In genomic region chr1:154306151-154306550, GRCh38 we compare ENCODE assay signal across 38 cellular contexts. TPM values are rescaled to one million over a fixed set of nuclear protein-coding genes. Genes with fewer than 3 reads are reported as not detected.
DNase-seq lines count a peak whose midpoint lies in the region; ATAC-seq, FAIRE-seq and TF ChIP-seq lines count a peak whose summit lies in the region.
"Had no signal": no experiment of that assay in that cellular context is flagged by ENCODE, and none has a peak within 500 bp of the region (broad histone marks: within the 10 kb centered on the region; RNA-seq: fewer than 3 reads in every experiment).

No MANE protein-coding gene starts in this region.

- H3K4me2 ChIP-seq in IMR-90 (ENCODE audit: low read depth, low read length) = no peak overlapping the region
- H3K4me2 ChIP-seq in neuronal stem cell (ENCODE audit: insufficient read depth, low read length, poor library complexity, severe bottlenecking) = no peak overlapping the region
- H3K4me2 ChIP-seq: A549 had no signal

- H3K4me3 ChIP-seq in AG10803 (ENCODE audit: low read length) (no peak overlapping the region), IMR-90 (ENCODE audit: insufficient read depth, low read depth, low read length) (no peak overlapping the region), astrocyte of the spinal cord (ENCODE audit: low read depth, low read length) (no peak overlapping the region), spleen (no peak overlapping the region), neuronal stem cell (ENCODE audit: low read length in 2 of 2) (no peak overlapping the region)
- H3K4me3 ChIP-seq: A549, colonic mucosa, heart right ventricle, sigmoid colon had no signal

- H2BK20ac ChIP-seq in IMR-90 (ENCODE audit: low read depth, low read length) = no peak overlapping the region

- H2AFZ ChIP-seq in IMR-90 (replicated peaks; ENCODE audit: low read length, poor library complexity) (no peak overlapping the region), neuronal stem cell (ENCODE audit: low read length) (no peak overlapping the region)

- no TSS peak for BruUV-seq in IMR-90 (replicated peaks; lab: Mats Ljungman, UMichigan)

- intact Hi-C loops in IMR-90 (cut with micrococcal nuclease) = no loop called here
- intact Hi-C loops in spleen (cut with DNase I; ENCODE audit: low total_unique reads) = no loop called here

- FAIRE-seq in GM19239 (lab: Jason Lieb, UNC) = no peak
- FAIRE-seq: A549, GM12892, HepG2 had no signal

- WGBS in IMR-90 (ENCODE audit: extremely low coverage in 2 of 2, insufficient read length in 1 of 2), 2 experiments = no CpG with 5 or more reads among the region's 3 CpGs
- WGBS in spleen, 5 donors = 79 to 93% (median 88%) methylated on average over 3 of the region's 3 CpGs
- WGBS in neuronal stem cell (ENCODE audit: extremely low coverage in 2 of 2, insufficient read length in 2 of 2, insufficient replicate concordance in 1 of 2), 2 donors = no CpG with 5 or more reads among the region's 3 CpGs

- DNase-seq in AG10803 (ENCODE audit: low read depth) = peak; percentile 86
- DNase-seq in IMR-90 = peak; percentile 31
- peak; percentile 26 for DNase-seq in astrocyte of the spinal cord (ENCODE audit: low read depth, low spot score)
- peak; percentile 81 for DNase-seq in myocyte (ENCODE audit: low read depth)
- no peak for DNase-seq in spleen
- DNase-seq in neuronal stem cell (ENCODE audit: low spot score) = no peak
- no peak for DNase-seq in activated naive CD4-positive, alpha-beta T cell treated with anti-CD3 and anti-CD28 coated beads, Interleukin-2, amount 50 U/mL, for 16 hours
- no peak for DNase-seq in GM19239 (ENCODE audit: insufficient read length, low spot score)
- DNase-seq: activated CD4-positive, alpha-beta T cell treated with anti-CD3 and anti-CD28 coated beads for 1 hour; activated CD8-positive, alpha-beta memory T cell treated with anti-CD3 and anti-CD28 coated beads, Interleukin-2, amount 50 U/mL, for 48 hours; activated CD8-positive, alpha-beta T cell treated with anti-CD3 and anti-CD28 coated beads for 36 hours; activated naive CD4-positive, alpha-beta T cell treated with anti-CD3 and anti-CD28 coated beads, Interleukin-2, amount 10 ng/mL, durations not matched to agents 7 days and 5 days; amygdala; CD8-positive, alpha-beta T cell; colonic mucosa; effector CD4-positive, alpha-beta T cell; EL; HCEC 1CT; heart right ventricle; Karpas-422; natural killer cell; NCI-H1417; NCI-H2029 treated with DMSO at 0.1 percent for 48 hours; NCI-H226; NCI-H69; SHP77; sigmoid colon; stimulated activated CD4-positive, alpha-beta T cell treated with anti-CD3 and anti-CD28 coated beads, Interleukin-15, amount 100 ng/mL, for 24 hours; T-helper 2 cell had no signal

- in situ Hi-C loops in IMR-90 (cut with MboI; ENCODE audit: low sequenced_read_pairs) (no loop called here), astrocyte of the spinal cord (cut with HindIII; ENCODE audit: low sequenced_read_pairs) (no loop called here)

- H3K56ac ChIP-seq in IMR-90 (ENCODE audit: extremely low read depth, insufficient read depth, low read length) = no peak overlapping the region

- H3K23ac ChIP-seq in IMR-90 (ENCODE audit: low read depth, low read length) = no peak overlapping the region
- no peak overlapping the region for H3K23ac ChIP-seq in neuronal stem cell (ENCODE audit: low read depth, low read length, poor library complexity)

- no peak overlapping the region for H4K91ac ChIP-seq in IMR-90 (ENCODE audit: insufficient read depth, low read depth, low read length)
- no peak overlapping the region for H4K91ac ChIP-seq in neuronal stem cell (ENCODE audit: low read depth, low read length, poor library complexity)

- H2AK5ac ChIP-seq in IMR-90 (ENCODE audit: low read depth, low read length) (no peak overlapping the region), neuronal stem cell (ENCODE audit: low read depth, low read length) (no peak overlapping the region)

- no peak overlapping the region for H3K9ac ChIP-seq in IMR-90 (ENCODE audit: low read depth, low read length)
- H3K9ac ChIP-seq in neuronal stem cell (ENCODE audit: low read depth, low read length, poor library complexity) = no peak overlapping the region

- H3K9me1 ChIP-seq in IMR-90 (ENCODE audit: insufficient read depth, low read length) = no peaks in the 10 kb centered on the region

- H2AK9ac ChIP-seq in IMR-90 (replicated peaks; ENCODE audit: low read depth, low read length, poor library complexity) = no peak overlapping the region

- H2BK120ac ChIP-seq in IMR-90 (ENCODE audit: low read depth, low read length) = no peak overlapping the region
- H2BK120ac ChIP-seq in neuronal stem cell (ENCODE audit: low read depth, low read length) = no peak overlapping the region

- H3K18ac ChIP-seq in IMR-90 (ENCODE audit: low read depth, low read length) = no peak overlapping the region
- no peak overlapping the region for H3K18ac ChIP-seq in neuronal stem cell (ENCODE audit: low read length)

- H4K20me1 ChIP-seq in IMR-90 (ENCODE audit: insufficient read depth, low read length) = no peaks in the 10 kb centered on the region

- peaks cover 4% of the 10 kb centered on the region for H3K27me3 ChIP-seq in IMR-90 (ENCODE audit: control insufficient read depth, insufficient read depth, low read length)
- no peaks in the 10 kb centered on the region for H3K27me3 ChIP-seq in spleen (replicated peaks in 1 of 7)
- peaks cover 0 to 4% (median 0%) of the 10 kb centered on the region in 3 experiments for H3K27me3 ChIP-seq in neuronal stem cell (ENCODE audit: control insufficient read depth in 3 of 3, insufficient read depth in 3 of 3, low read depth in 1 of 3, low read length in 3 of 3)
- H3K27me3 ChIP-seq: colonic mucosa, heart right ventricle, sigmoid colon had no signal

- no peaks in the 10 kb centered on the region for H3K4me1 ChIP-seq in IMR-90 (ENCODE audit: control insufficient read depth, insufficient read depth, low read length)
- H3K4me1 ChIP-seq in spleen = no peaks in the 10 kb centered on the region
- H3K4me1 ChIP-seq in neuronal stem cell (ENCODE audit: control insufficient read depth in 2 of 2, insufficient read depth in 1 of 2, low read depth in 1 of 2, low read length in 2 of 2) = no peaks in the 10 kb centered on the region
- H3K4me1 ChIP-seq: A549, colonic mucosa, heart right ventricle, sigmoid colon had no signal

- H2BK5ac ChIP-seq in IMR-90 (ENCODE audit: low read depth, low read length, poor library complexity, severe bottlenecking) (no peak overlapping the region), neuronal stem cell (ENCODE audit: low read length) (no peak overlapping the region)

- no peak overlapping the region for H4K8ac ChIP-seq in IMR-90 (ENCODE audit: low read depth in 2 of 2, low read length in 2 of 2)
- no peak overlapping the region for H4K8ac ChIP-seq in neuronal stem cell (ENCODE audit: low read depth, low read length)

- ATAC-seq in IMR-90 (ENCODE audit: low read depth) = peak; percentile 49
- ATAC-seq: activated CD8-positive, alpha-beta T cell treated with anti-CD3 and anti-CD28 coated beads for 36 hours; CD8-positive, alpha-beta T cell; heart right ventricle; HepG2; natural killer cell; stimulated activated effector memory CD8-positive, alpha-beta T cell treated with anti-CD3 and anti-CD28 coated beads, Interleukin-12 subunit alpha, Interleukin-12 subunit beta, amount 100 ng/mL, for 72 hours had no signal

- H4K5ac ChIP-seq in IMR-90 (ENCODE audit: low read depth, low read length) = no peak overlapping the region

- H3K9me3 ChIP-seq in IMR-90 (ENCODE audit: control insufficient read depth, insufficient read depth, low read length) (no peaks in the 10 kb centered on the region), spleen (peaks cover 0 to 7% (median 0%) of the 10 kb centered on the region in 8 donors), neuronal stem cell (replicated peaks in 1 of 2; ENCODE audit: control insufficient read depth in 2 of 2, insufficient read depth in 1 of 2, low read depth in 1 of 2, low read length in 2 of 2) (no peaks in the 10 kb centered on the region)
- H3K9me3 ChIP-seq: A549, colonic mucosa, heart right ventricle, sigmoid colon had no signal

- POLR2A ChIA-PET in IMR-90 (lab: Charles Lee; ENCODE audit: unreplicated experiment) = no interaction called here

- no peak for TF ChIP-seq RAD21 in IMR-90 (IDR thresholded peaks at IDR 0.05; ENCODE audit: low read length)

- no peaks in the 10 kb centered on the region for H3K79me1 ChIP-seq in IMR-90 (ENCODE audit: low read depth in 1 of 2, low read length in 2 of 2)
- H3K79me1 ChIP-seq in neuronal stem cell (ENCODE audit: low read depth, low read length) = no peaks in the 10 kb centered on the region

- CTCF ChIA-PET in IMR-90 (lab: Yijun Ruan, JAX) = interaction anchor here (0.7 to 1.8 kb wide), 2 partner anchors 19 to 29 kb away, joined by 3 to 6 read pairs; partner anchors contain the start of gene ATP8B2

- no peak for TF ChIP-seq POLR2A in IMR-90 (IDR thresholded peaks at IDR 0.05; ENCODE audit: low read depth, low read length)
- TF ChIP-seq POLR2A in spleen (IDR thresholded peaks at IDR 0.05) = no peak

- no peak overlapping the region for H2BK15ac ChIP-seq in IMR-90 (ENCODE audit: low read depth, low read length)
- H2BK15ac ChIP-seq in neuronal stem cell (ENCODE audit: low read length) = no peak overlapping the region

- H3K36me3 ChIP-seq in IMR-90 (ENCODE audit: control insufficient read depth, insufficient read depth, low read length) (no peaks in the 10 kb centered on the region), spleen (no peaks in the 10 kb centered on the region), neuronal stem cell (replicated peaks in 1 of 2; ENCODE audit: control insufficient read depth in 2 of 2, insufficient read depth in 2 of 2, low read length in 2 of 2) (no peaks in the 10 kb centered on the region)
- H3K36me3 ChIP-seq: colonic mucosa, heart right ventricle, sigmoid colon had no signal

- H2BK12ac ChIP-seq in neuronal stem cell (ENCODE audit: low read length) = no peak overlapping the region

- dilution Hi-C loops in IMR-90 (cut with HindIII; ENCODE audit: low sequenced_read_pairs, unreplicated experiment) = no loop called here

- H3K27ac ChIP-seq in IMR-90 (ENCODE audit: insufficient read depth, low read length) (no peak overlapping the region), spleen (no peak overlapping the region), neuronal stem cell (replicated peaks; ENCODE audit: low read length) (no peak overlapping the region)
- H3K27ac ChIP-seq: A549, colonic mucosa, epithelial cell of prostate, heart right ventricle, sigmoid colon had no signal

- TF ChIP-seq CTCF in AG10803 (conservative IDR thresholded peaks at IDR 0.05; ENCODE audit: low read length) (no peak), IMR-90 (conservative IDR thresholded peaks at IDR 0.05; ENCODE audit: low read depth, low read length) (no peak), astrocyte of the spinal cord (IDR thresholded peaks at IDR 0.05; ENCODE audit: low read depth, low read length) (no peak), spleen (IDR thresholded peaks at IDR 0.05 in 8 of 11, conservative IDR thresholded peaks at IDR 0.05 in 3 of 11) (no peak)

- H3K4ac ChIP-seq in IMR-90 (ENCODE audit: low read depth, low read length) = no peak overlapping the region
- H3K4ac ChIP-seq in neuronal stem cell (ENCODE audit: low read length) = no peak overlapping the region

- H3K14ac ChIP-seq in IMR-90 (replicated peaks; ENCODE audit: low read depth, low read length) (no peak overlapping the region), neuronal stem cell (ENCODE audit: low read length) (no peak overlapping the region)

RNA-seq across cellular contexts. Expression of gene AQP10, which starts 14.7 kb away (rescaled TPM):
- total RNA-seq in IMR-90 (2012; rRNA removed) (not detected in 2 replicates), myocyte (not detected in 2 replicates), spleen (1 to 10 TPM in 4 of 7 donors, under 1 TPM in 3; 0.28 to 3.1 (median 1.3) TPM)
- polyA plus RNA-seq in IMR-90 (2012; rRNA removed) (not detected in 2 replicates), spleen (under 1 TPM; 0.09 to 0.19 (median 0.15) TPM)
- not detected in 2 replicates for polyA plus RNA-seq in IMR-90 (2012; cell fraction: cytosol; rRNA removed)
- not detected in 2 replicates for polyA plus RNA-seq in IMR-90 (2012; cell fraction: nucleus; rRNA removed; ENCODE audit: low replicate concordance)
- polyA plus RNA-seq in myocyte (2012) = not detected
- polyA plus RNA-seq in neuronal stem cell (2013, experiment 1 of 2) = not detected
- not detected for polyA plus RNA-seq in neuronal stem cell (2013, experiment 2 of 2)
- total RNA-seq: B cell; CD8-positive, alpha-beta T cell; HepG2; kidney epithelial cell; lower leg skin; sigmoid colon; subcutaneous adipose tissue had no signal
- polyA plus RNA-seq: A549, sigmoid colon had no signal

RNA-seq across cellular contexts. Expression of gene ATP8B2, which starts 19.2 kb away (rescaled TPM):
- total RNA-seq in IMR-90 (2012; rRNA removed) (91.0 and 91.9 TPM in 2 replicates), myocyte (44.0 and 46.9 TPM in 2 replicates), spleen (100 to 1,000 TPM in 2 of 7 donors, 10 to 100 TPM in 5; 42.3 to 107 (median 66.7) TPM)
- polyA plus RNA-seq in IMR-90 (2012; rRNA removed) (79.4 and 86.1 TPM in 2 replicates), spleen (10 to 100 TPM in 1 of 3 donors, 1 to 10 TPM in 2; 5.4 to 17.0 (median 6.4) TPM)
- polyA plus RNA-seq in IMR-90 (2012; cell fraction: cytosol; rRNA removed) = 44.9 and 89.2 TPM in 2 replicates
- polyA plus RNA-seq in IMR-90 (2012; cell fraction: nucleus; rRNA removed; ENCODE audit: low replicate concordance) = 90.5 and 239 TPM in 2 replicates
- 52.9 TPM for polyA plus RNA-seq in myocyte (2012)
- 23.7 TPM for polyA plus RNA-seq in neuronal stem cell (2013, experiment 1 of 2)
- 22.1 TPM for polyA plus RNA-seq in neuronal stem cell (2013, experiment 2 of 2)

RNA-seq across cellular contexts. Expression of gene HAX1, which starts 33.7 kb away (rescaled TPM):
- total RNA-seq in IMR-90 (2012; rRNA removed) = 140 and 146 TPM in 2 replicates
- 117 TPM in 2 replicates for polyA plus RNA-seq in IMR-90 (2012; rRNA removed)
- 57.8 and 129 TPM in 2 replicates for polyA plus RNA-seq in IMR-90 (2012; cell fraction: cytosol; rRNA removed)
- 51.3 and 98.5 TPM in 2 replicates for polyA plus RNA-seq in IMR-90 (2012; cell fraction: nucleus; rRNA removed; ENCODE audit: low replicate concordance)
- 91.7 and 115 TPM in 2 replicates for total RNA-seq in myocyte
- polyA plus RNA-seq in myocyte (2012) = 165 TPM
- 10 to 100 TPM; 59.5 to 81.3 (median 64.6) TPM for total RNA-seq in spleen
- 100 to 1,000 TPM in 1 of 3 donors, 10 to 100 TPM in 2; 87.1 to 109 (median 99.6) TPM for polyA plus RNA-seq in spleen
- 56.1 TPM for polyA plus RNA-seq in neuronal stem cell (2013, experiment 1 of 2)
- polyA plus RNA-seq in neuronal stem cell (2013, experiment 2 of 2) = 53.9 TPM

Comparison
In these comparisons a context has a peak if more than half of its experiments do, and no peak if none do; other contexts are left out.
1. DNase-seq: peak in AG10803 (single experiment), IMR-90 (single experiment), astrocyte of the spinal cord (single experiment) and myocyte (single experiment); none in spleen (single experiment), neuronal stem cell (single experiment), activated naive CD4-positive, alpha-beta T cell treated with anti-CD3 and anti-CD28 coated beads, Interleukin-2, amount 50 U/mL, for 16 hours (single experiment) and GM19239 (single experiment).